Comparison of ENCODE assay signal across 8 cellular contexts in genomic region chr12:110613771-110614684, GRCh38. TPM values are rescaled to one million over a fixed set of nuclear protein-coding genes. Genes with fewer than 3 reads are reported as not detected.
DNase-seq lines count a peak whose midpoint lies in the region; ATAC-seq, FAIRE-seq and TF ChIP-seq lines count a peak whose summit lies in the region.

Gene TCTN1, plus strand, starts transcription at chr12:110614129. Its CDS starts 54 bp downstream, at chr12:110614183.

- peak within 1 kb of the TSS; percentile 39 to 72 (median 66) for H3K4me3 ChIP-seq in H1 (ENCODE audit: extremely low read depth in 1 of 4, insufficient read depth in 2 of 4, low read depth in 3 of 4, low read length in 4 of 4)

- H4K5ac ChIP-seq in H1 (ENCODE audit: insufficient read length, low read depth, low read length), result peak within 1 kb of the TSS; percentile 39

- peak; percentile 95 for DNase-seq in COR-L47 (lab: John Stamatoyannopoulos, UW)
- peak; percentile 98 for DNase-seq in HTR-8/SVneo (ENCODE audit: insufficient read length, low spot score)
- peak; percentile 98 for DNase-seq in NOMO-1 treated with DMSO at 0.1 percent for 48 hours (lab: John Stamatoyannopoulos, UW; ENCODE audit: unreplicated experiment)
- DNase-seq in activated CD8-positive, alpha-beta memory T cell treated with anti-CD3 and anti-CD28 coated beads, Interleukin-2, amount 10 ng/mL, durations not matched to agents 7 days and 5 days, result peak; percentile 99
- peak; percentile 84 to 97 for DNase-seq in H1 (ENCODE audit: low read depth in 1 of 2, low spot score in 2 of 2)
- DNase-seq in memory B cell (ENCODE audit: low spot score in 2 of 2), result peak; percentile 88 to 93
- peak; percentile 91 for DNase-seq in stimulated activated CD8-positive, alpha-beta memory T cell treated with anti-CD3 and anti-CD28 coated beads, Interleukin-12 subunit alpha, Interleukin-12 subunit beta, amount 100 ng/mL, for 1 hour (ENCODE audit: low read depth)

- no peak within 1 kb of the TSS for H2AK5ac ChIP-seq in H1 (ENCODE audit: low read depth, low read length)

- H3K56ac ChIP-seq in H1 (replicated peaks; ENCODE audit: insufficient read length, low read depth, low read length), result peak within 1 kb of the TSS; percentile 53

- H3K79me1 ChIP-seq in H1 (ENCODE audit: low read depth, low read length), result no peaks in the 10 kb centered on the region

- no peaks in the 10 kb centered on the region for H3K4me1 ChIP-seq in H1 (replicated peaks in 1 of 4; ENCODE audit: control insufficient read depth in 3 of 4, insufficient read depth in 4 of 4, low read length in 3 of 4)

- CTCF ChIA-PET in activated CD8-positive, alpha-beta memory T cell treated with anti-CD3 and anti-CD28 coated beads, Interleukin-2, amount 10 ng/mL, durations not matched to agents 7 days and 5 days (lab: Charles Lee), result interaction anchor here (0.7 to 4.7 kb wide), 14 partner anchors 9 to 214 kb away, joined by 3 to 22 read pairs (median 4); partner anchors contain the start of genes ARPC3, FAM216A and GPN3
- CTCF ChIA-PET in H1 (lab: Charles Lee; ENCODE audit: partially characterized antibody), result interaction anchor here (0.6 to 1.6 kb wide), 11 partner anchors 10 to 745 kb away, joined by 3 to 7 read pairs (median 3); no protein-coding TSS in a partner anchor

- 8% methylated on average over 46 of the region's 60 CpGs; no CpG with 5 or more reads in 1 of the 2 experiments for WGBS in H1 (ENCODE audit: extremely low coverage in 1 of 2, insufficient coverage in 1 of 2, insufficient read length in 1 of 2, insufficient replicate concordance in 2 of 2, low coverage in 1 of 2, low lambda C conversion rate in 2 of 2, missing lambda C conversion rate in 1 of 2), 2 experiments

- no peak within 1 kb of the TSS for H2BK5ac ChIP-seq in H1 (ENCODE audit: low read depth, low read length)

- H3K4me1 Mint-ChIP-seq in activated CD8-positive, alpha-beta memory T cell treated with anti-CD3 and anti-CD28 coated beads, Interleukin-2, amount 10 ng/mL, durations not matched to agents 7 days and 5 days, result peaks cover 11% of the 10 kb centered on the region
- H3K4me1 Mint-ChIP-seq in memory B cell, result peaks cover 15% of the 10 kb centered on the region

- peaks cover 2% of the 10 kb centered on the region for H3K23me2 ChIP-seq in H1 (ENCODE audit: low read depth, low read length)

- no peak within 1 kb of the TSS for H3K14ac ChIP-seq in H1 (ENCODE audit: insufficient read length)

- peak within 1 kb of the TSS; percentile 70 to 86 (median 74) for H3K9ac ChIP-seq in H1 (replicated peaks in 1 of 4; ENCODE audit: extremely low read depth in 1 of 4, low read depth in 3 of 4, low read length in 3 of 4)

- no peak within 1 kb of the TSS for H4K91ac ChIP-seq in H1 (replicated peaks; ENCODE audit: insufficient read length, low read length)

- no peak within 1 kb of the TSS for H3K23ac ChIP-seq in H1 (ENCODE audit: insufficient read length)

- no peak for TF ChIP-seq RAD21 in H1 (IDR thresholded peaks at IDR 0.05 in 1 of 2, conservative IDR thresholded peaks at IDR 0.05 in 1 of 2; ENCODE audit: low read depth in 2 of 2, low read length in 2 of 2)

- no peak within 1 kb of the TSS for H3K27ac ChIP-seq in H1 (ENCODE audit: low read depth, low read length)

- no peaks in the 10 kb centered on the region for H3K36me3 ChIP-seq in H1 (ENCODE audit: control insufficient read depth in 2 of 4, insufficient read depth in 4 of 4, low read length in 3 of 4)

- H3K79me2 ChIP-seq in H1 (ENCODE audit: control insufficient read depth in 1 of 2, insufficient read depth in 2 of 2, low read length in 2 of 2), result no peaks in the 10 kb centered on the region

- H4K20me1 ChIP-seq in H1 (replicated peaks in 1 of 2; ENCODE audit: control insufficient read depth in 1 of 2, insufficient read depth in 2 of 2, low read length in 2 of 2), result no peaks in the 10 kb centered on the region

- H3K4me2 ChIP-seq in H1 (ENCODE audit: insufficient read depth in 1 of 2, low read depth in 2 of 2, low read length in 2 of 2), result peak within 1 kb of the TSS; percentile 81 to 82

- no peak within 1 kb of the TSS for H2BK12ac ChIP-seq in H1 (ENCODE audit: low read depth, low read length)

- TF ChIP-seq EP300 in H1 (IDR thresholded peaks at IDR 0.05; ENCODE audit: borderline replicate concordance in 1 of 2, low read depth in 2 of 2, low read length in 2 of 2), result no peak

- H3K36me3 Mint-ChIP-seq in activated CD8-positive, alpha-beta memory T cell treated with anti-CD3 and anti-CD28 coated beads, Interleukin-2, amount 10 ng/mL, durations not matched to agents 7 days and 5 days, result no peaks in the 10 kb centered on the region
- no peaks in the 10 kb centered on the region for H3K36me3 Mint-ChIP-seq in memory B cell

- H3K27me3 ChIP-seq in H1 (replicated peaks in 1 of 4; ENCODE audit: control insufficient read depth in 3 of 4, extremely low read depth in 1 of 4, insufficient read depth in 3 of 4, low read length in 3 of 4), result no peaks in the 10 kb centered on the region

- peak within 1 kb of the TSS; percentile 88 for H3K27ac Mint-ChIP-seq in activated CD8-positive, alpha-beta memory T cell treated with anti-CD3 and anti-CD28 coated beads, Interleukin-2, amount 10 ng/mL, durations not matched to agents 7 days and 5 days
- H3K27ac Mint-ChIP-seq in memory B cell, result peak within 1 kb of the TSS; percentile 89

- peak in 1 of 2 experiments; percentile 60; a peak in 1 of 3 replicates for TF ChIP-seq POLR2A in H1 (IDR thresholded peaks at IDR 0.05; ENCODE audit: control extremely low read depth in 1 of 2, low read depth in 2 of 2, low read length in 2 of 2)

- FAIRE-seq in HTR-8/SVneo (lab: Jason Lieb, UNC), result peak; percentile 96
- FAIRE-seq in H1 (lab: Jason Lieb, UNC), result no peak

- no peak within 1 kb of the TSS for H2BK20ac ChIP-seq in H1 (ENCODE audit: low read length)

- no peak within 1 kb of the TSS for H2BK120ac ChIP-seq in H1 (replicated peaks; ENCODE audit: low read depth, low read length)

- H3K27me3 Mint-ChIP-seq in activated CD8-positive, alpha-beta memory T cell treated with anti-CD3 and anti-CD28 coated beads, Interleukin-2, amount 10 ng/mL, durations not matched to agents 7 days and 5 days, result no peaks in the 10 kb centered on the region
- no peaks in the 10 kb centered on the region for H3K27me3 Mint-ChIP-seq in memory B cell

- POLR2A ChIA-PET in H1 (lab: Charles Lee; ENCODE audit: partially characterized antibody), result interaction anchor here (0.8 to 2.7 kb wide), 7 partner anchors 9 to 261 kb away, joined by 3 to 13 read pairs (median 4); partner anchors contain the start of genes FAM216A and GPN3

- peak within 1 kb of the TSS; percentile 89 for H4K8ac ChIP-seq in H1 (ENCODE audit: extremely low read depth, insufficient read depth, low read length)

- H3K9me3 ChIP-seq in H1 (ENCODE audit: insufficient read depth in 2 of 2, low read depth in 1 of 2, low read length in 1 of 2), result no peaks in the 10 kb centered on the region

- no peak within 1 kb of the TSS for H2BK15ac ChIP-seq in H1 (ENCODE audit: low read length)

- no peak for TF ChIP-seq CTCF in H1 (IDR thresholded peaks at IDR 0.05; ENCODE audit: control extremely low read depth in 1 of 3, insufficient read depth in 1 of 3, low read depth in 1 of 3, low read length in 3 of 3)

- H3K9me3 Mint-ChIP-seq in activated CD8-positive, alpha-beta memory T cell treated with anti-CD3 and anti-CD28 coated beads, Interleukin-2, amount 10 ng/mL, durations not matched to agents 7 days and 5 days (ENCODE audit: low read depth), result no peaks in the 10 kb centered on the region
- no peaks in the 10 kb centered on the region for H3K9me3 Mint-ChIP-seq in memory B cell

- peak within 1 kb of the TSS; percentile 84 for H3K4me3 Mint-ChIP-seq in activated CD8-positive, alpha-beta memory T cell treated with anti-CD3 and anti-CD28 coated beads, Interleukin-2, amount 10 ng/mL, durations not matched to agents 7 days and 5 days
- peak within 1 kb of the TSS; percentile 87 for H3K4me3 Mint-ChIP-seq in memory B cell

- H3K4ac ChIP-seq in H1 (replicated peaks; ENCODE audit: insufficient read length, low read depth, low read length), result no peak within 1 kb of the TSS

- peak within 1 kb of the TSS; percentile 82 for H2AFZ ChIP-seq in H1 (ENCODE audit: low read length)

- no peak within 1 kb of the TSS for H3K18ac ChIP-seq in H1 (ENCODE audit: extremely low read depth, low read length)

- ATAC-seq in GM21367 (IDR thresholded peaks at IDR 0.05; ENCODE audit: unreplicated experiment) (peak; percentile 88), memory B cell (ENCODE audit: low read depth) (peak; percentile 98)
- peak; percentile 100 for ATAC-seq in activated CD8-positive, alpha-beta memory T cell treated with anti-CD3 and anti-CD28 coated beads, Interleukin-2, amount 10 ng/mL, durations not matched to agents 7 days and 5 days

TF ChIP-seq in H1, 55 proteins besides CTCF, POLR2A, EP300 and RAD21 (continues in another document):
- TF ChIP-seq TAF1 (IDR thresholded peaks at IDR 0.05; ENCODE audit: low read depth, low read length), result 0 out of 2 replicates have a peak, but pooled peaks have one; percentile 41
- TF ChIP-seq BRCA1 (IDR thresholded peaks at IDR 0.05; ENCODE audit: low read depth, low read length), result peak; percentile 71; the same call in 1 of the 2 replicates
- TF ChIP-seq TEAD4 (IDR thresholded peaks at IDR 0.05; ENCODE audit: low read depth, low read length), result no peak
- TF ChIP-seq MAX (IDR thresholded peaks at IDR 0.05), result peak; percentile 45
- peak; percentile 74 for TF ChIP-seq PHF8 (conservative IDR thresholded peaks at IDR 0.05; ENCODE audit: low read depth, low read length)
- peak; percentile 95 for TF ChIP-seq KDM4A (IDR thresholded peaks at IDR 0.05; ENCODE audit: low read depth, low read length, severe bottlenecking)
- TF ChIP-seq EZH2 (IDR thresholded peaks at IDR 0.05; ENCODE audit: low read depth, low read length, severe bottlenecking), result no peak
- no peak for TF ChIP-seq TAF7 (optimal IDR thresholded peaks at IDR 0.05; ENCODE audit: borderline replicate concordance, low read depth, low read length)
- 0 out of 2 replicates have a peak, but pooled peaks have one; percentile 31 for TF ChIP-seq SP4 (IDR thresholded peaks at IDR 0.05; ENCODE audit: low read length)

RNA-seq across cellular contexts. Expression of gene TCTN1, which starts in this region (rescaled TPM):
- 1 to 10 TPM; 5.5 to 5.8 TPM for total RNA-seq in activated CD8-positive, alpha-beta memory T cell treated with anti-CD3 and anti-CD28 coated beads, Interleukin-2, amount 10 ng/mL, durations not matched to agents 7 days and 5 days
- total RNA-seq in H1 (2021; fragmentation: NEBNext Ultra II Directional; extraction: Animal tissue kit (Norgen Biotek cat#: 25700)), result 11.1 and 16.4 TPM in 2 replicates
- polyA plus RNA-seq in H1 (2011; rRNA removed), result 14.7 and 20.8 TPM in 2 replicates
- 13.1 TPM for polyA plus RNA-seq in H1 (2011; cell fraction: cytosol; rRNA removed)
- polyA plus RNA-seq in H1 (2011; cell fraction: nucleus; rRNA removed), result 37.2 TPM
- polyA plus RNA-seq in H1 (2012, experiment 1 of 2), result 11.8 to 16.3 TPM (median 13.5 TPM) in 4 replicates
- 6.8 TPM for polyA plus RNA-seq in H1 (2012, experiment 2 of 2)
- 25.7 TPM for polyA plus RNA-seq in H1 (2013, experiment 1 of 2)
- 27.6 TPM for polyA plus RNA-seq in H1 (2013, experiment 2 of 2)
- 14.4 and 21.8 TPM in 2 replicates for polyA minus RNA-seq in H1 (2011; rRNA and poly(A)+ RNA removed)
- polyA minus RNA-seq in H1 (2011; cell fraction: cytosol; rRNA and poly(A)+ RNA removed), result 8.5 TPM
- 29.4 TPM for polyA minus RNA-seq in H1 (2011; cell fraction: nucleus; rRNA and poly(A)+ RNA removed)
